19 cellular contexts compared by ENCODE assay signal in genomic region chr1:228955691-228956090, GRCh38.
DNase-seq lines count a peak whose midpoint lies in the region; ATAC-seq and TF ChIP-seq lines count a peak whose summit lies in the region.
"Had no signal": no experiment of that assay in that cellular context is flagged by ENCODE, and none has a peak within 500 bp of the region (broad histone marks: within the 10 kb centered on the region; RNA-seq: fewer than 3 reads in every experiment).

No MANE protein-coding gene starts in this region.

- peaks cover 20% of the 10 kb centered on the region for H3K9me3 ChIP-seq in endodermal cell (ENCODE audit: control insufficient read depth, low read length)
- no peaks in the 10 kb centered on the region for H3K9me3 ChIP-seq in effector memory CD4-positive, alpha-beta T cell (ENCODE audit: control insufficient read depth, low read length)
- H3K9me3 ChIP-seq: gastrocnemius medialis, transverse colon had no signal

- H3K9ac ChIP-seq in endodermal cell (ENCODE audit: extremely low read depth, low read length, poor library complexity, severe bottlenecking): no peak overlapping the region

- H3K9me3 Mint-ChIP-seq in endodermal cell: peaks cover 10% of the 10 kb centered on the region
- H3K9me3 Mint-ChIP-seq: stimulated activated memory B cell treated with anti-CD40 and anti-IgM and Interleukin-4, amounts not matched to agents 10 μg/mL and 1 μg/mL and 100 μg/mL, for 72 hours had no signal

- DNase-seq in Daoy (ENCODE audit: low read depth) (peak; percentile 56), MV-4-11 (lab: John Stamatoyannopoulos, UW) (peak; percentile 50), endodermal cell (peak; percentile 20), renal cortical epithelial cell (ENCODE audit: low read depth) (peak; percentile 16), GM19240 (ENCODE audit: insufficient read length, low spot score) (no peak), left lobe of liver (ENCODE audit: low spot score) (no peak)
- no peak for DNase-seq in effector memory CD4-positive, alpha-beta T cell
- DNase-seq in effector CD8-positive, alpha-beta T cell (lab: John Stamatoyannopoulos, UW): no peak
- DNase-seq: activated CD8-positive, alpha-beta memory T cell treated with anti-CD3 and anti-CD28 coated beads for 24 hours; activated effector memory CD4-positive, alpha-beta T cell treated with anti-CD3 and anti-CD28 coated beads, Interleukin-2, amount 50 U/mL, for 16 hours; DMS79; gastrocnemius medialis; HCEC 1CT; KBM-7; NCI-H1694; transverse colon; WERI-Rb-1 had no signal

- H3K4me1 Mint-ChIP-seq in endodermal cell: peaks cover 34% of the 10 kb centered on the region
- H3K4me1 Mint-ChIP-seq: stimulated activated memory B cell treated with anti-CD40 and anti-IgM and Interleukin-4, amounts not matched to agents 10 μg/mL and 1 μg/mL and 100 μg/mL, for 72 hours had no signal

- no peaks in the 10 kb centered on the region for H3K36me3 ChIP-seq in endodermal cell (ENCODE audit: control insufficient read depth, insufficient read depth, low read length)
- H3K36me3 ChIP-seq in effector memory CD4-positive, alpha-beta T cell (ENCODE audit: control insufficient read depth, insufficient read depth, low read length): no peaks in the 10 kb centered on the region
- H3K36me3 ChIP-seq: gastrocnemius medialis, transverse colon, WERI-Rb-1 had no signal

- TF ChIP-seq CTCF in endodermal cell (conservative IDR thresholded peaks at IDR 0.05): no peak

- H3K4me3 ChIP-seq in endodermal cell (ENCODE audit: low read length): no peak overlapping the region
- no peak overlapping the region for H3K4me3 ChIP-seq in effector memory CD4-positive, alpha-beta T cell (ENCODE audit: insufficient read depth, low read depth, low read length, poor library complexity, severe bottlenecking)
- H3K4me3 ChIP-seq: gastrocnemius medialis, transverse colon had no signal

- no peaks in the 10 kb centered on the region for H3K36me3 Mint-ChIP-seq in endodermal cell (ENCODE audit: low read depth)
- H3K36me3 Mint-ChIP-seq: stimulated activated memory B cell treated with anti-CD40 and anti-IgM and Interleukin-4, amounts not matched to agents 10 μg/mL and 1 μg/mL and 100 μg/mL, for 72 hours had no signal

- H3K27ac ChIP-seq in endodermal cell (ENCODE audit: low read depth, low read length): no peak overlapping the region
- H3K27ac ChIP-seq in effector memory CD4-positive, alpha-beta T cell (ENCODE audit: insufficient read depth, low read length, poor library complexity, severe bottlenecking): no peak overlapping the region
- H3K27ac ChIP-seq: C4-2B, gastrocnemius medialis, transverse colon, WERI-Rb-1 had no signal

- whole genome bisulfite sequencing in endodermal cell (ENCODE audit: insufficient coverage in 1 of 2, insufficient read length in 1 of 2), 2 experiments: 96% methylated on average over 1 of the region's 1 CpG; no CpG with 5 or more reads in 1 of the 2 experiments

- H3K27me3 Mint-ChIP-seq in endodermal cell (ENCODE audit: insufficient read depth): no peaks in the 10 kb centered on the region
- H3K27me3 Mint-ChIP-seq: stimulated activated memory B cell treated with anti-CD40 and anti-IgM and Interleukin-4, amounts not matched to agents 10 μg/mL and 1 μg/mL and 100 μg/mL, for 72 hours had no signal

- no peaks in the 10 kb centered on the region for H3K27me3 ChIP-seq in endodermal cell (ENCODE audit: control insufficient read depth, insufficient read depth, low read length, poor library complexity, severe bottlenecking)
- H3K27me3 ChIP-seq in effector memory CD4-positive, alpha-beta T cell (replicated peaks; ENCODE audit: control insufficient read depth, insufficient read depth, low read length, poor library complexity, severe bottlenecking): no peaks in the 10 kb centered on the region
- H3K27me3 ChIP-seq: gastrocnemius medialis, transverse colon had no signal

- H3K4me3 Mint-ChIP-seq in endodermal cell: no peak overlapping the region
- H3K4me3 Mint-ChIP-seq: stimulated activated memory B cell treated with anti-CD40 and anti-IgM and Interleukin-4, amounts not matched to agents 10 μg/mL and 1 μg/mL and 100 μg/mL, for 72 hours had no signal

- H3K27ac Mint-ChIP-seq in endodermal cell: no peak overlapping the region
- H3K27ac Mint-ChIP-seq: stimulated activated memory B cell treated with anti-CD40 and anti-IgM and Interleukin-4, amounts not matched to agents 10 μg/mL and 1 μg/mL and 100 μg/mL, for 72 hours had no signal

- ATAC-seq in left lobe of liver: no peak
- ATAC-seq: stimulated activated memory B cell treated with anti-CD40 and anti-IgM and Interleukin-4, amounts not matched to agents 10 μg/mL and 1 μg/mL and 100 μg/mL, for 72 hours had no signal

- peaks cover 12% of the 10 kb centered on the region for H3K4me1 ChIP-seq in endodermal cell (ENCODE audit: control insufficient read depth, insufficient read depth, low read length)
- no peaks in the 10 kb centered on the region for H3K4me1 ChIP-seq in effector memory CD4-positive, alpha-beta T cell (ENCODE audit: control insufficient read depth, insufficient read depth, low read length, poor library complexity, severe bottlenecking)
- H3K4me1 ChIP-seq: transverse colon had no signal

Comparison
In these comparisons a context has a peak if more than half of its experiments do, and no peak if none do; other contexts are left out.
1. DNase-seq: peak in Daoy (single experiment), MV-4-11 (single experiment), endodermal cell (single experiment) and renal cortical epithelial cell (single experiment); none in GM19240 (single experiment), left lobe of liver (single experiment), effector memory CD4-positive, alpha-beta T cell (0 of 3) and effector CD8-positive, alpha-beta T cell (single experiment).